Comparison of ENCODE assay signal across 16 cellular contexts in the genomic region with DNA sequence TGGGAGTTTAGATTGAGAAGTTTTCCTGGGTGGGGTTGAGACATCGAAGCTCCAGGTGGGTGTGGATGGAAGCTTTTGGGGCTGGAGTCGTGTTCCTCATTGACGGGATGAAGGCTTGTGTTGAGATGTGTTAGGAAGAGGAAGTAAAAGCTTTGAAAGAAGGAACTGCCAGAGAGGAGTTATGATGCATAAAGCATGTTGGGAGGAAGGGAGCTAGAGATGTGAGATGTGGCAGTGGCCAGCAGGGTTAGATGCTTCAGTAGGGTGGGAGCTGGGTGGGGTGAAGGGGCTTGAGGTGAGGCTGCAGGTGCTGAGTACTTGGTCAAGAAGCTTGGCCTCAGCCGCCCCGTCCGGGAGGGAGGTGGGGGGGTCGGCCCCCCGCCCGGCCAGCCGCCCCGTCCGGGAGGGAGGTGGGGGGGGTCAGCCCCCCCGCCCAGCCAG. TPM values are rescaled to one million over a fixed set of nuclear protein-coding genes. Genes with fewer than 3 reads are reported as not detected.
DNase-seq lines count a peak whose midpoint lies in the region; ATAC-seq and TF ChIP-seq lines count a peak whose summit lies in the region.
"Had no signal": no experiment of that assay in that cellular context is flagged by ENCODE, and none has a peak within 500 bp of the region (broad histone marks: within the 10 kb centered on the region; RNA-seq: fewer than 3 reads in every experiment).

No MANE protein-coding gene starts in this region.

- H3K36me3 Mint-ChIP-seq in activated T-cell treated with anti-CD3 and anti-CD28 coated beads, Interleukin-2, amount 50 U/mL, for 24 hours (ENCODE audit: low read depth), result peaks cover 31% of the 10 kb centered on the region
- peaks cover 11% of the 10 kb centered on the region for H3K36me3 Mint-ChIP-seq in activated T-cell treated with anti-CD3 and anti-CD28 coated beads, Interleukin-2, amount 50 U/mL, for 4 hours (ENCODE audit: insufficient read depth)
- peaks cover 21% of the 10 kb centered on the region for H3K36me3 Mint-ChIP-seq in activated CD8-positive, alpha-beta memory T cell treated with anti-CD3 and anti-CD28 coated beads, Interleukin-2, amount 10 ng/mL, durations not matched to agents 7 days and 5 days

- no peak overlapping the region for H3K4me3 Mint-ChIP-seq in activated T-cell treated with anti-CD3 and anti-CD28 coated beads, Interleukin-2, amount 50 U/mL, for 24 hours
- no peak overlapping the region for H3K4me3 Mint-ChIP-seq in activated T-cell treated with anti-CD3 and anti-CD28 coated beads, Interleukin-2, amount 50 U/mL, for 4 hours
- H3K4me3 Mint-ChIP-seq in activated CD8-positive, alpha-beta memory T cell treated with anti-CD3 and anti-CD28 coated beads, Interleukin-2, amount 10 ng/mL, durations not matched to agents 7 days and 5 days, result no peak overlapping the region
- H3K4me3 Mint-ChIP-seq: activated CD4-positive, alpha-beta T cell treated with anti-CD3 and anti-CD28 coated beads, Interleukin-2, amount 10 ng/mL, durations not matched to agents 7 days and 5 days; brain had no signal

- no peak for TF ChIP-seq POLR2A in NB4 (IDR thresholded peaks at IDR 0.05; ENCODE audit: extremely low read depth, insufficient read length)

- H3K4me3 ChIP-seq in NB4 (ENCODE audit: low read depth, low read length), result no peak overlapping the region
- H3K4me3 ChIP-seq: lung, PC-9, testis had no signal

- CTCF ChIA-PET in activated CD8-positive, alpha-beta memory T cell treated with anti-CD3 and anti-CD28 coated beads, Interleukin-2, amount 10 ng/mL, durations not matched to agents 7 days and 5 days (lab: Charles Lee), result no interaction called here

- no peak for ATAC-seq in activated T-cell treated with anti-CD3 and anti-CD28 coated beads, Interleukin-2, amount 50 U/mL, for 4 hours
- no peak for ATAC-seq in activated CD8-positive, alpha-beta memory T cell treated with anti-CD3 and anti-CD28 coated beads, Interleukin-2, amount 10 ng/mL, durations not matched to agents 7 days and 5 days

- peaks cover 4% of the 10 kb centered on the region for H3K27me3 Mint-ChIP-seq in activated T-cell treated with anti-CD3 and anti-CD28 coated beads, Interleukin-2, amount 50 U/mL, for 24 hours
- H3K27me3 Mint-ChIP-seq in activated T-cell treated with anti-CD3 and anti-CD28 coated beads, Interleukin-2, amount 50 U/mL, for 4 hours (ENCODE audit: low read depth), result no peaks in the 10 kb centered on the region
- peaks cover 4% of the 10 kb centered on the region for H3K27me3 Mint-ChIP-seq in activated CD8-positive, alpha-beta memory T cell treated with anti-CD3 and anti-CD28 coated beads, Interleukin-2, amount 10 ng/mL, durations not matched to agents 7 days and 5 days
- H3K27me3 Mint-ChIP-seq: activated CD4-positive, alpha-beta T cell treated with anti-CD3 and anti-CD28 coated beads, Interleukin-2, amount 10 ng/mL, durations not matched to agents 7 days and 5 days; brain had no signal

- H3K4me1 Mint-ChIP-seq in activated T-cell treated with anti-CD3 and anti-CD28 coated beads, Interleukin-2, amount 50 U/mL, for 24 hours (ENCODE audit: low read depth), result peaks cover 26% of the 10 kb centered on the region
- H3K4me1 Mint-ChIP-seq in activated T-cell treated with anti-CD3 and anti-CD28 coated beads, Interleukin-2, amount 50 U/mL, for 4 hours (ENCODE audit: low read depth), result peaks cover 33% of the 10 kb centered on the region
- peaks cover 4% of the 10 kb centered on the region for H3K4me1 Mint-ChIP-seq in activated CD8-positive, alpha-beta memory T cell treated with anti-CD3 and anti-CD28 coated beads, Interleukin-2, amount 10 ng/mL, durations not matched to agents 7 days and 5 days

- no peak for TF ChIP-seq CTCF in NB4 (IDR thresholded peaks at IDR 0.05; ENCODE audit: low read depth, low read length)

- no peaks in the 10 kb centered on the region for H3K9me3 Mint-ChIP-seq in activated T-cell treated with anti-CD3 and anti-CD28 coated beads, Interleukin-2, amount 50 U/mL, for 24 hours
- H3K9me3 Mint-ChIP-seq in activated T-cell treated with anti-CD3 and anti-CD28 coated beads, Interleukin-2, amount 50 U/mL, for 4 hours, result no peaks in the 10 kb centered on the region
- H3K9me3 Mint-ChIP-seq in activated CD8-positive, alpha-beta memory T cell treated with anti-CD3 and anti-CD28 coated beads, Interleukin-2, amount 10 ng/mL, durations not matched to agents 7 days and 5 days (ENCODE audit: low read depth), result no peaks in the 10 kb centered on the region
- H3K9me3 Mint-ChIP-seq: activated CD4-positive, alpha-beta T cell treated with anti-CD3 and anti-CD28 coated beads, Interleukin-2, amount 10 ng/mL, durations not matched to agents 7 days and 5 days had no signal

- no peak for DNase-seq in activated T-cell treated with anti-CD3 and anti-CD28 coated beads, Interleukin-2, amount 50 U/mL, for 24 hours
- no peak for DNase-seq in activated T-cell treated with anti-CD3 and anti-CD28 coated beads, Interleukin-2, amount 50 U/mL, for 4 hours
- peak; percentile 69 for DNase-seq in NB4 (ENCODE audit: low read depth)
- peak; percentile 34 for DNase-seq in activated CD8-positive, alpha-beta memory T cell treated with anti-CD3 and anti-CD28 coated beads, Interleukin-2, amount 10 ng/mL, durations not matched to agents 7 days and 5 days
- peak; percentile 46 for DNase-seq in putamen (ENCODE audit: low spot score)
- no peak for DNase-seq in A172 (ENCODE audit: low spot score)
- no peak for DNase-seq in NCI-H748 (lab: John Stamatoyannopoulos, UW; ENCODE audit: unreplicated experiment)
- no peak for DNase-seq in HK-2 (ENCODE audit: unreplicated experiment)
- DNase-seq: activated CD4-positive, alpha-beta T cell treated with anti-CD3 and anti-CD28 coated beads, Interleukin-2, amount 10 ng/mL, durations not matched to agents 7 days and 5 days; activated effector memory CD4-positive, alpha-beta T cell treated with anti-CD3 and anti-CD28 coated beads, Interleukin-2, amount 50 U/mL, for 16 hours; effector CD4-positive, alpha-beta T cell; PC-9; small intestine; testis had no signal

- H3K27ac Mint-ChIP-seq in activated T-cell treated with anti-CD3 and anti-CD28 coated beads, Interleukin-2, amount 50 U/mL, for 24 hours, result peak overlapping the region; percentile 16
- H3K27ac Mint-ChIP-seq in activated CD8-positive, alpha-beta memory T cell treated with anti-CD3 and anti-CD28 coated beads, Interleukin-2, amount 10 ng/mL, durations not matched to agents 7 days and 5 days, result no peak overlapping the region
- H3K27ac Mint-ChIP-seq: activated CD4-positive, alpha-beta T cell treated with anti-CD3 and anti-CD28 coated beads, Interleukin-2, amount 10 ng/mL, durations not matched to agents 7 days and 5 days; brain had no signal

RNA-seq across cellular contexts. Expression of gene HSPA4, which starts 56.7 kb away (rescaled TPM):
- total RNA-seq in activated T-cell treated with anti-CD3 and anti-CD28 coated beads, Interleukin-2, amount 50 U/mL, for 4 hours, result 100 to 1,000 TPM; 258 to 302 (median 277) TPM
- 100 to 1,000 TPM; 105 to 169 TPM for total RNA-seq in activated CD8-positive, alpha-beta memory T cell treated with anti-CD3 and anti-CD28 coated beads, Interleukin-2, amount 10 ng/mL, durations not matched to agents 7 days and 5 days
- total RNA-seq in A172 (2014; rRNA removed; shearing (Covaris generic)), result 227 and 236 TPM in 2 replicates

Comparison
In these comparisons a context has a peak if more than half of its experiments do, and no peak if none do; other contexts are left out.
1. DNase-seq: peak in NB4 (single experiment), activated CD8-positive, alpha-beta memory T cell treated with anti-CD3 and anti-CD28 coated beads, Interleukin-2, amount 10 ng/mL, durations not matched to agents 7 days and 5 days (single experiment) and putamen (single experiment); none in activated T-cell treated with anti-CD3 and anti-CD28 coated beads, Interleukin-2, amount 50 U/mL, for 24 hours (single experiment), activated T-cell treated with anti-CD3 and anti-CD28 coated beads, Interleukin-2, amount 50 U/mL, for 4 hours (single experiment), A172 (single experiment), NCI-H748 (single experiment) and HK-2 (single experiment).